8 cellular contexts compared by ENCODE assay signal in genomic region chr3:179604336-179605078, GRCh38. TPM values are rescaled to one million over a fixed set of nuclear protein-coding genes. Genes with fewer than 3 reads are reported as not detected.
A peak's percentile ranks its signal among the peaks of the same experiment; 100 is the strongest.
DNase-seq lines count a peak whose midpoint lies in the region; ATAC-seq and TF ChIP-seq lines count a peak whose summit lies in the region.

MRPL47 (minus strand) TSS chr3:179604638; CDS start chr3:179604624, 14 bp downstream.
NDUFB5 (plus strand) TSS chr3:179604794; CDS start chr3:179604816, 22 bp downstream.

- TF ChIP-seq POLR2A in esophagus squamous epithelium (IDR thresholded peaks at IDR 0.05) = peak in 3 of 4 donors; percentile 40 to 75 (median 58)

- H3K4me1 ChIP-seq in Karpas-422 (ENCODE audit: low read length) = peaks cover 53% of the 10 kb centered on the region
- H3K4me1 ChIP-seq in esophagus squamous epithelium = peaks cover 11 to 43% (median 23%) of the 10 kb centered on the region in 3 donors

- no peaks in the 10 kb centered on the region for H3K9me2 ChIP-seq in Karpas-422 (replicated peaks; ENCODE audit: insufficient read depth, low read length)

- 0 to 1% methylated on average over 19 to 22 of the region's 45 CpGs for WGBS in esophagus squamous epithelium, 2 donors

- peak within 1 kb of the TSS; percentile 88 for H3K4me3 ChIP-seq in Karpas-422 (ENCODE audit: low read length)
- H3K4me3 ChIP-seq in esophagus squamous epithelium = peak within 1 kb of the TSS; percentile 66 to 98 (median 88)

- no peak for TF ChIP-seq CTCF in esophagus squamous epithelium (IDR thresholded peaks at IDR 0.05)

- ATAC-seq in GM21825 (IDR thresholded peaks at IDR 0.05; ENCODE audit: unreplicated experiment) = peak; percentile 98

- H3K4me2 ChIP-seq in Karpas-422 (ENCODE audit: low read depth, low read length, poor library complexity, severe bottlenecking) = peak within 1 kb of the TSS; percentile 84

- H3K36me3 ChIP-seq in Karpas-422 (ENCODE audit: insufficient read depth, low read length) (peaks cover 28% of the 10 kb centered on the region), esophagus squamous epithelium (peaks cover 0 to 42% (median 7%) of the 10 kb centered on the region in 3 donors)

- H3K9me3 ChIP-seq in Karpas-422 (ENCODE audit: low read length) = no peaks in the 10 kb centered on the region
- no peaks in the 10 kb centered on the region for H3K9me3 ChIP-seq in esophagus squamous epithelium

- H3K27ac ChIP-seq in Karpas-422 (ENCODE audit: low read length) (peak within 1 kb of the TSS; percentile 89), esophagus squamous epithelium (peak within 1 kb of the TSS; percentile 93 to 98 (median 94))

- no peaks in the 10 kb centered on the region for H4K20me1 ChIP-seq in Karpas-422 (ENCODE audit: insufficient read depth, low read depth, low read length)

- peak within 1 kb of the TSS; percentile 54; the same call in 1 of the 2 replicates for H2AFZ ChIP-seq in Karpas-422 (ENCODE audit: low read length)

- H3K27me3 ChIP-seq in Karpas-422 (ENCODE audit: low read length) (no peaks in the 10 kb centered on the region), esophagus squamous epithelium (no peaks in the 10 kb centered on the region)

- DNase-seq in DMS79 treated with DMSO at 0.1 percent for 48 hours (lab: John Stamatoyannopoulos, UW) (peak; percentile 98), Karpas-422 (peak; percentile 99), RKO (ENCODE audit: low spot score) (peak; percentile 97), activated T-helper 1 cell treated with Interleukin-2 at 50 U/mL for 16 hours (ENCODE audit: low read depth) (peak; percentile 84), esophagus squamous epithelium (lab: John Stamatoyannopoulos, UW) (peak; percentile 71), myocyte (ENCODE audit: low read depth) (peak; percentile 98)
- DNase-seq in stimulated activated CD8-positive, alpha-beta memory T cell treated with anti-CD3 and anti-CD28 coated beads, Interleukin-7, amount 100 ng/mL, for 48 hours (ENCODE audit: extremely low read depth in 1 of 2, low read depth in 1 of 2) = peak; percentile 78 to 89

- peaks cover 86% of the 10 kb centered on the region for H3K79me2 ChIP-seq in Karpas-422 (ENCODE audit: low read length)

- H3K9ac ChIP-seq in Karpas-422 (ENCODE audit: low read length) = peak within 1 kb of the TSS; percentile 90

- intact Hi-C loops in esophagus squamous epithelium (cut with DNase I) = no loop called here

RNA-seq across cellular contexts. Expression of gene MRPL47, which starts in this region (rescaled TPM):
- total RNA-seq in Karpas-422 (2014; rRNA removed; shearing (Covaris generic); ENCODE audit: low replicate concordance) = 37.3 and 56.1 TPM in 2 replicates
- total RNA-seq in esophagus squamous epithelium (10 to 100 TPM; 22.6 to 32.6 (median 28.6) TPM), myocyte (39.4 and 41.0 TPM in 2 replicates)
- 30.2 TPM for polyA plus RNA-seq in myocyte (2012)

RNA-seq across cellular contexts. Expression of gene NDUFB5, which starts in this region (rescaled TPM):
- 132 and 137 TPM in 2 replicates for total RNA-seq in Karpas-422 (2014; rRNA removed; shearing (Covaris generic); ENCODE audit: low replicate concordance)
- total RNA-seq in esophagus squamous epithelium (100 to 1,000 TPM in 2 of 4 donors, 10 to 100 TPM in 2; 55.9 to 123 (median 95.2) TPM), myocyte (186 and 192 TPM in 2 replicates)
- polyA plus RNA-seq in myocyte (2012) = 67.5 TPM

Comparison
In these comparisons a context has a peak if more than half of its experiments do, and no peak if none do; other contexts are left out.
1. Peak in every context shown above with its lines: DNase-seq, ATAC-seq, H3K4me3 ChIP-seq and H3K27ac ChIP-seq.